28 cellular contexts compared by ENCODE assay signal in the genomic region with DNA sequence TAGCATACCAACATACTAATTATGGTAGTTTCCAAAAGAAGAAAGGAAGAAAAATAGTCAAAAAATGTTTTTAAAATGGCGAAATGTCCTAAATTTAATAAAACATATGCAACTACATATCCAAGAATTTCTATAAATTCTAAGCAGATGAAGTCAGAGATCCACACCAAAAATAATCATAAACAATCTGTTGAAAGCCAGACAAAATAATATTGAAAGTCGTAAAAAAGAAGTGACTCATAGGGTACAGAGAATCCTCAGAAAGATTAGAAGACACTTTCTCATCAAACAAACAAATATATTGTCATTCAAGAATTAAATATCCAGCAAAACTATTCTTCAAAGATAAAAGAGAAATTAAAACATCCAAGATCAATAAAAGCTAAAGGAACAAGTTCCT.
"Had no signal": no experiment of that assay in that cellular context is flagged by ENCODE, and none has a peak within 500 bp of the region (broad histone marks: within the 10 kb centered on the region; RNA-seq: fewer than 3 reads in every experiment).

No MANE protein-coding gene starts in this region.

- H3K36me3 ChIP-seq: neural progenitor cell, ovary, right lobe of liver, sigmoid colon, spleen, suprapubic skin, tibial artery, transverse colon, upper lobe of right lung, uterus had no signal

- H3K4me3 ChIP-seq: neural progenitor cell, ovary, psoas muscle, right lobe of liver, sigmoid colon, spleen, suprapubic skin, testis, tibial artery, transverse colon, upper lobe of right lung, uterus had no signal

- H3K9ac ChIP-seq: neural progenitor cell, parathyroid adenoma had no signal

- ATAC-seq: natural killer cell; psoas muscle; right cardiac atrium; right lobe of liver; stimulated activated memory B cell treated with anti-CD40 and anti-IgM and Interleukin-4, amounts not matched to agents 10 μg/mL and 1 μg/mL and 100 μg/mL, for 72 hours; stimulated activated naive CD8-positive, alpha-beta T cell treated with anti-CD3 and anti-CD28 coated beads, Interleukin-15, amount 100 ng/mL, for 72 hours; stimulated activated naive CD8-positive, alpha-beta T cell treated with anti-CD3 and anti-CD28 coated beads, Interleukin-15, Interleukin-2, amounts not matched to agents 100 U/mL and 50 U/mL, for 24 hours; upper lobe of right lung had no signal

- H2AFZ ChIP-seq: neural progenitor cell, parathyroid adenoma had no signal

- H3K27me3 ChIP-seq: neural progenitor cell, right lobe of liver, sigmoid colon, spleen, suprapubic skin, testis, tibial artery, transverse colon, upper lobe of right lung, uterus had no signal

- H3K79me2 ChIP-seq: parathyroid adenoma had no signal

- H3K9me3 ChIP-seq: ovary, psoas muscle, right lobe of liver, sigmoid colon, spleen, suprapubic skin, testis, tibial artery, transverse colon, upper lobe of right lung, uterus had no signal

- H3K4me1 ChIP-seq: neural progenitor cell, parathyroid adenoma, psoas muscle, right lobe of liver, sigmoid colon, spleen, suprapubic skin, testis, tibial artery, transverse colon, upper lobe of right lung, uterus had no signal

- H3K27ac ChIP-seq: neural progenitor cell, ovary, parathyroid adenoma, psoas muscle, right lobe of liver, sigmoid colon, spleen, suprapubic skin, testis, tibial artery, transverse colon, upper lobe of right lung, uterus had no signal

- DNase-seq: natural killer cell; occipital lobe; ovary; posterior cingulate gyrus; psoas muscle; right cardiac atrium; right lobe of liver; sigmoid colon; small intestine; spleen; stimulated activated CD4-positive, alpha-beta T cell treated with anti-CD3 and anti-CD28 coated beads, Interleukin-12 subunit alpha, Interleukin-12 subunit beta, amount 100 ng/mL, for 4 hours; stimulated activated CD4-positive, alpha-beta T cell treated with anti-CD3 and anti-CD28 coated beads, Interleukin-1b, Interleukin-23, amount 100 ng/mL, for 48 hours; stimulated activated CD4-positive, alpha-beta T cell treated with anti-CD3 and anti-CD28 coated beads, Interleukin-4, amount 100 ng/mL, for 1 hour; stimulated activated CD4-positive, alpha-beta T cell treated with anti-CD3 and anti-CD28 coated beads, Interleukin-4, amount 100 ng/mL, for 4 hours; stimulated activated CD8-positive, alpha-beta memory T cell treated with anti-CD3 and anti-CD28 coated beads, Interleukin-4, amount 100 ng/mL, for 48 hours; stimulated activated naive CD4-positive, alpha-beta T cell; stimulated activated naive CD8-positive, alpha-beta T cell treated with anti-CD3 and anti-CD28 coated beads, Interleukin-15, amount 100 ng/mL, for 72 hours; stimulated activated naive CD8-positive, alpha-beta T cell treated with anti-CD3 and anti-CD28 coated beads, Interleukin-15, Interleukin-2, amounts not matched to agents 100 U/mL and 50 U/mL, for 24 hours; substantia nigra; testis; tibial artery; transverse colon; upper lobe of right lung; uterus had no signal

- H3K4me2 ChIP-seq: neural progenitor cell had no signal
